ENCODE assay signal across 11 cellular contexts in the genomic region with DNA sequence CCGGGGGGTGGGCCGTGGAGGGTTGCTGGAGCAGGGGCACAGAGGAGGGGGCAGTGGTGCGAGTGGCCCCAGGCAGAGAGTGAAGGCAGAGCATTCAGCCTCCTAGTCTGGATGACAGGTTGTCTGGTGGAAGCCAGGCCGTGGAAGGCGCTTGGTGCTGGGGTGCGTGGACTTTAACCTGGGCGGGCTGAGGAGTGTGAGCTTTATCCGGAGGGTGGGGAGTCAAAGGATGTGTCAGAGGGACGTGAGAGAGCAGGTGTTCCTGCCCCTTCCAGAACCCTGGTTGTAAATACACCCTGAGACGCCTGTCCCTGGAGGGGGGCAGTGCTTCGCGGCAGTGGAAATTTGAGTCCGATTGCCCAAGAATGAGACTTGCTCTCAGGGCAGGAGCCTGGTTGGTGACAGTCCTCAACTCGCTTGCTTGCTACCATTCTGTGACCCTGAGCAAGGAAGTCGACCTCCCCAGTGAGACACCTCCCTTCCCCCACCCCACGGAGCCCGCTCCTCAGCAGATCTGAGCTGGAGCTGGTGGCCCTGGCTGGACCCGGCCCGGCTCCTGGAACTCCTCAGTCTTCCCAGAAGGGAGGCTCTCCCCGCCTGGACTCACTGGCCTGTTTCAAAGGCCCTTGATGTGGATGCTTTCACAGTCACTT. TPM values are rescaled to one million over a fixed set of nuclear protein-coding genes. Genes with fewer than 3 reads are reported as not detected.
A peak's percentile ranks its signal among the peaks of the same experiment; 100 is the strongest.
DNase-seq lines count a peak whose midpoint lies in the region; ATAC-seq and TF ChIP-seq lines count a peak whose summit lies in the region.
"Had no signal": no experiment of that assay in that cellular context is flagged by ENCODE, and none has a peak within 500 bp of the region (broad histone marks: within the 10 kb centered on the region; RNA-seq: fewer than 3 reads in every experiment).

No MANE protein-coding gene starts in this region.

- H3K27me3 Mint-ChIP-seq in HFFc6 (ENCODE audit: insufficient read depth) (peaks cover 7% of the 10 kb centered on the region), memory B cell (no peaks in the 10 kb centered on the region)
- H3K27me3 Mint-ChIP-seq in activated CD4-positive, alpha-beta memory T cell treated with anti-CD3 and anti-CD28 coated beads for 36 hours: no peaks in the 10 kb centered on the region

- H3K4me1 Mint-ChIP-seq in HFFc6 (ENCODE audit: low read depth) (peaks cover 35% of the 10 kb centered on the region), memory B cell (peaks cover 60% of the 10 kb centered on the region)
- peaks cover 49% of the 10 kb centered on the region for H3K4me1 Mint-ChIP-seq in activated CD4-positive, alpha-beta memory T cell treated with anti-CD3 and anti-CD28 coated beads for 36 hours (ENCODE audit: low read depth)

- H3K9me3 ChIP-seq in right atrium auricular region: no peaks in the 10 kb centered on the region

- TF ChIP-seq CTCF in 22Rv1 (IDR thresholded peaks at IDR 0.05) (no peak), HFFc6 (IDR thresholded peaks at IDR 0.05) (no peak), right atrium auricular region (IDR thresholded peaks at IDR 0.05) (no peak)

- CTCF ChIA-PET in activated CD4-positive, alpha-beta memory T cell treated with anti-CD3 and anti-CD28 coated beads for 36 hours (lab: Charles Lee): no interaction called here

- no peak for DNase-seq in HFFc6
- no peak for DNase-seq in activated CD4-positive, alpha-beta memory T cell treated with anti-CD3 and anti-CD28 coated beads for 36 hours
- no peak for DNase-seq in memory B cell (ENCODE audit: low spot score in 2 of 2)
- no peak for DNase-seq in right atrium auricular region (ENCODE audit: low spot score)
- DNase-seq in stimulated activated CD4-positive, alpha-beta T cell treated with anti-CD3 and anti-CD28 coated beads, Interleukin-4, amount 100 ng/mL, for 4 hours: no peak
- DNase-seq: KG1 had no signal

- H3K9me3 Mint-ChIP-seq in HFFc6 (peaks cover 2% of the 10 kb centered on the region; the same call in 1 of the 2 replicates), memory B cell (peaks cover 2% of the 10 kb centered on the region)
- H3K9me3 Mint-ChIP-seq in activated CD4-positive, alpha-beta memory T cell treated with anti-CD3 and anti-CD28 coated beads for 36 hours: peaks cover 4% of the 10 kb centered on the region

- POLR2A ChIA-PET in activated CD4-positive, alpha-beta memory T cell treated with anti-CD3 and anti-CD28 coated beads for 36 hours (lab: Charles Lee): no interaction called here

- peaks cover 25% of the 10 kb centered on the region for H3K36me3 Mint-ChIP-seq in HFFc6 (ENCODE audit: low read depth)
- peaks cover 21% of the 10 kb centered on the region for H3K36me3 Mint-ChIP-seq in activated CD4-positive, alpha-beta memory T cell treated with anti-CD3 and anti-CD28 coated beads for 36 hours
- H3K36me3 Mint-ChIP-seq in memory B cell: peaks cover 12% of the 10 kb centered on the region

- H3K36me3 ChIP-seq in right atrium auricular region: no peaks in the 10 kb centered on the region

- no peaks in the 10 kb centered on the region for H3K27me3 ChIP-seq in right atrium auricular region

- ATAC-seq in memory B cell (ENCODE audit: low read depth) (no peak), HG03378 (IDR thresholded peaks at IDR 0.05; ENCODE audit: unreplicated experiment) (no peak), GM21528 (IDR thresholded peaks at IDR 0.05; ENCODE audit: low FRiP score, unreplicated experiment) (no peak)

- peaks cover 0 to 67% of the 10 kb centered on the region in 2 donors for H3K4me1 ChIP-seq in right atrium auricular region

- H3K4me3 ChIP-seq in right atrium auricular region: no peak overlapping the region

- H3K27ac Mint-ChIP-seq in HFFc6 (no peak overlapping the region), memory B cell (peak overlapping the region; percentile 95)
- H3K27ac Mint-ChIP-seq in activated CD4-positive, alpha-beta memory T cell treated with anti-CD3 and anti-CD28 coated beads for 36 hours: no peak overlapping the region

- intact Hi-C loops in activated CD4-positive, alpha-beta memory T cell treated with anti-CD3 and anti-CD28 coated beads for 36 hours (cut with micrococcal nuclease): no loop called here

- H3K4me3 Mint-ChIP-seq in HFFc6 (peak overlapping the region; percentile 17; the same call in 1 of the 2 replicates), memory B cell (peak overlapping the region; percentile 25)
- H3K4me3 Mint-ChIP-seq in activated CD4-positive, alpha-beta memory T cell treated with anti-CD3 and anti-CD28 coated beads for 36 hours: peak overlapping the region; percentile 29

- peak overlapping the region; percentile 90 for H3K27ac ChIP-seq in 22Rv1
- no peak overlapping the region for H3K27ac ChIP-seq in right atrium auricular region

RNA-seq across cellular contexts. Expression of gene SPPL2B, which starts 2.3 kb away (rescaled TPM):
- 10 to 100 TPM; 32.9 to 41.8 (median 33.9) TPM for total RNA-seq in HFFc6 (2021; fragmentation: NEBNext Ultra II Directional; extraction: Animal tissue kit (Norgen Biotek cat#: 25700))
- 10 to 100 TPM; 43.8 TPM for total RNA-seq in activated CD4-positive, alpha-beta memory T cell treated with anti-CD3 and anti-CD28 coated beads for 36 hours
- 10 to 100 TPM; 16.7 to 19.8 TPM for total RNA-seq in right atrium auricular region

RNA-seq across cellular contexts. Expression of gene LSM7, which starts 2.4 kb away (rescaled TPM):
- total RNA-seq in HFFc6 (2021; fragmentation: NEBNext Ultra II Directional; extraction: Animal tissue kit (Norgen Biotek cat#: 25700)): 100 to 1,000 TPM in 5 of 6 experiments, 10 to 100 TPM in 1; 92.1 to 137 (median 118) TPM
- 100 to 1,000 TPM; 137 to 144 TPM for total RNA-seq in activated CD4-positive, alpha-beta memory T cell treated with anti-CD3 and anti-CD28 coated beads for 36 hours
- total RNA-seq in right atrium auricular region: 100 to 1,000 TPM in 1 of 2 donors, 10 to 100 TPM in 1; 38.6 to 104 TPM

RNA-seq across cellular contexts. Expression of gene LINGO3, which starts 22.8 kb away (rescaled TPM):
- total RNA-seq in HFFc6 (2021; fragmentation: NEBNext Ultra II Directional; extraction: Animal tissue kit (Norgen Biotek cat#: 25700)): not detected
- under 1 TPM in 1 of 2 experiments, not detected in 1; 0.10 TPM for total RNA-seq in activated CD4-positive, alpha-beta memory T cell treated with anti-CD3 and anti-CD28 coated beads for 36 hours
- not detected for total RNA-seq in right atrium auricular region
- total RNA-seq: bronchial epithelial cell had no signal

RNA-seq across cellular contexts. Expression of gene TMPRSS9, which starts 29.3 kb away (rescaled TPM):
- total RNA-seq in HFFc6 (2021; fragmentation: NEBNext Ultra II Directional; extraction: Animal tissue kit (Norgen Biotek cat#: 25700)): not detected
- total RNA-seq in activated CD4-positive, alpha-beta memory T cell treated with anti-CD3 and anti-CD28 coated beads for 36 hours: not detected
- total RNA-seq in right atrium auricular region: not detected
- total RNA-seq: bronchial epithelial cell; T-helper 2 cell treated with Interferon-gamma antibody and Interleukin-4, amounts not matched to agents 100 ng/mL and 5 ng/mL, for 36 hours had no signal

RNA-seq across cellular contexts. Expression of gene PEAK3, which starts 48.8 kb away (rescaled TPM):
- total RNA-seq in HFFc6 (2021; fragmentation: NEBNext Ultra II Directional; extraction: Animal tissue kit (Norgen Biotek cat#: 25700)): under 1 TPM; 0.07 to 0.53 (median 0.36) TPM
- total RNA-seq in activated CD4-positive, alpha-beta memory T cell treated with anti-CD3 and anti-CD28 coated beads for 36 hours: not detected
- total RNA-seq in right atrium auricular region: 1 to 10 TPM; 1.5 to 1.9 TPM
- total RNA-seq: bronchial epithelial cell had no signal
